In genomic region chr1:151945725-151946365, GRCh38 we compare ENCODE assay signal across 8 cellular contexts. TPM values are rescaled to one million over a fixed set of nuclear protein-coding genes. Genes with fewer than 3 reads are reported as not detected.
DNase-seq lines count a peak whose midpoint lies in the region; ATAC-seq and TF ChIP-seq lines count a peak whose summit lies in the region.

No MANE protein-coding gene starts in this region.

- peak overlapping the region in 1 of 2 donors; percentile 3 for H3K4me3 ChIP-seq in ascending aorta
- H3K4me3 ChIP-seq in iPS DF 6.9 (ENCODE audit: low read length) = no peak overlapping the region

- peak overlapping the region; percentile 89 for H3K4me3 Mint-ChIP-seq in T-helper 17 cell

- peak; percentile 41; the same call in 1 of the 2 replicates for TF ChIP-seq EP300 in Ishikawa (IDR thresholded peaks at IDR 0.05; ENCODE audit: borderline replicate concordance)

- peak overlapping the region; percentile 100 for H3K27ac Mint-ChIP-seq in T-helper 17 cell

- TF ChIP-seq CTCF in ascending aorta (IDR thresholded peaks at IDR 0.05) = peak in 1 of 3 experiments; percentile 8

- H3K9me3 ChIP-seq in T-helper 17 cell (ENCODE audit: control insufficient read depth, low read length, poor library complexity, severe bottlenecking) = no peaks in the 10 kb centered on the region
- no peaks in the 10 kb centered on the region for H3K9me3 ChIP-seq in ascending aorta
- H3K9me3 ChIP-seq in iPS DF 6.9 (ENCODE audit: control insufficient read depth, insufficient read depth, low read length) = no peaks in the 10 kb centered on the region

- DNase-seq in DMS153 (lab: John Stamatoyannopoulos, UW) = peak; percentile 93
- DNase-seq in T-helper 17 cell = peak; percentile 63 to 79 (median 78)
- DNase-seq in ascending aorta (ENCODE audit: low spot score in 2 of 2) = peak; percentile 78 to 95
- DNase-seq in iPS DF 6.9 (ENCODE audit: low read depth, low spot score) = peak; percentile 67
- DNase-seq in stimulated activated CD4-positive, alpha-beta T cell treated with anti-CD3 and anti-CD28 coated beads, Interleukin-15, amount 100 ng/mL, for 1 hour (ENCODE audit: low read depth in 1 of 2, low spot score in 1 of 2) = peak; percentile 18 to 60

- H3K36me3 Mint-ChIP-seq in T-helper 17 cell (ENCODE audit: low read depth) = peaks cover 6% of the 10 kb centered on the region

- peak; percentile 82 for ATAC-seq in T-helper 17 cell
- ATAC-seq in HG03196 (IDR thresholded peaks at IDR 0.05; ENCODE audit: unreplicated experiment) = no peak
- ATAC-seq in HG02642 (IDR thresholded peaks at IDR 0.05; ENCODE audit: poor library complexity, unreplicated experiment) = no peak

- intact Hi-C loops in ascending aorta (cut with DNase I) = loop anchor here (2.0 kb wide), 1 partner anchor 47 kb away; the partner anchor contains the start of gene S100A10

- H3K36me3 ChIP-seq in ascending aorta (no peaks in the 10 kb centered on the region), iPS DF 6.9 (ENCODE audit: control insufficient read depth, insufficient read depth, low read length) (no peaks in the 10 kb centered on the region; the same call in 1 of the 2 replicates)

- peak overlapping the region; percentile 72 to 82 for H3K27ac ChIP-seq in ascending aorta
- H3K27ac ChIP-seq in iPS DF 6.9 (ENCODE audit: low read length) = no peak overlapping the region

- peaks cover 0 to 34% of the 10 kb centered on the region in 2 donors for H3K4me1 ChIP-seq in ascending aorta
- no peaks in the 10 kb centered on the region for H3K4me1 ChIP-seq in iPS DF 6.9 (ENCODE audit: control insufficient read depth, insufficient read depth, low read length)

- no peaks in the 10 kb centered on the region for H3K27me3 Mint-ChIP-seq in T-helper 17 cell

- H3K4me1 Mint-ChIP-seq in T-helper 17 cell = peaks cover 45% of the 10 kb centered on the region

- TF ChIP-seq RAD21 in Ishikawa (IDR thresholded peaks at IDR 0.05; ENCODE audit: low read depth) = no peak

- WGBS in iPS DF 6.9 (ENCODE audit: insufficient coverage, insufficient read length) = no CpG with 5 or more reads among the region's 8 CpGs

- no peaks in the 10 kb centered on the region for H3K27me3 ChIP-seq in ascending aorta
- H3K27me3 ChIP-seq in iPS DF 6.9 (ENCODE audit: control insufficient read depth, insufficient read depth, low read length) = no peaks in the 10 kb centered on the region

TF ChIP-seq in Ishikawa, 13 proteins besides CTCF, POLR2A, EP300 and RAD21:
- no peak for TF ChIP-seq ZBTB7A (IDR thresholded peaks at IDR 0.05; ENCODE audit: low read depth)
- 0 out of 2 replicates have a peak, but pooled peaks have one; percentile 15 for TF ChIP-seq CEBPB (IDR thresholded peaks at IDR 0.05)
- TF ChIP-seq MAX (IDR thresholded peaks at IDR 0.05) = peak; percentile 9; the same call in 1 of the 2 replicates

RNA-seq across cellular contexts. Expression of gene THEM4, which starts 36.5 kb away (rescaled TPM):
- total RNA-seq in T-helper 17 cell (10 to 100 TPM; 42.2 to 57.3 TPM), ascending aorta (7.7 TPM)

RNA-seq across cellular contexts. Expression of gene S100A10, which starts 47.8 kb away (rescaled TPM):
- 100 to 1,000 TPM; 317 to 349 TPM for total RNA-seq in T-helper 17 cell
- total RNA-seq in ascending aorta = 25.8 TPM

Comparison
In these comparisons a context has a peak if more than half of its experiments do, and no peak if none do; other contexts are left out.
1. DNase-seq: peak in every context shown above with its lines; median percentile 93 in DMS153; 86 in ascending aorta; 78 in T-helper 17 cell; 67 in iPS DF 6.9; 39 in stimulated activated CD4-positive, alpha-beta T cell treated with anti-CD3 and anti-CD28 coated beads, Interleukin-15, amount 100 ng/mL, for 1 hour.
2. RNA of gene S100A10, which starts 47.8 kb away (total RNA-seq): 317 to 349 TPM in T-helper 17 cell; 25.8 TPM in ascending aorta (single experiment); every median in the first group is over 10 times any median in the second.